Comparison of ENCODE assay signal across 34 cellular contexts in genomic region chr18:71012789-71013188, GRCh38.
A peak's percentile ranks its signal among the peaks of the same experiment; 100 is the strongest.
DNase-seq lines count a peak whose midpoint lies in the region; ATAC-seq, FAIRE-seq and TF ChIP-seq lines count a peak whose summit lies in the region.
"Had no signal": no experiment of that assay in that cellular context is flagged by ENCODE, and none has a peak within 500 bp of the region (broad histone marks: within the 10 kb centered on the region; RNA-seq: fewer than 3 reads in every experiment).

No MANE protein-coding gene starts in this region.

- peak overlapping the region; percentile 14 for H3K4me2 ChIP-seq in endothelial cell of umbilical vein (ENCODE audit: insufficient read depth, low read length)
- H3K4me2 ChIP-seq: A549; BLaER1; BLaER1 treated with 17β-estradiol and CSF1 and Interleukin-3, amounts not matched to agents 10 nM and 100 nM had no signal

- H3K36me3 ChIP-seq in endothelial cell of umbilical vein (ENCODE audit: control insufficient read depth in 2 of 2, extremely low read depth in 1 of 2, insufficient read depth in 2 of 2, low read length in 2 of 2) = no peaks in the 10 kb centered on the region
- H3K36me3 ChIP-seq: BE2C; BLaER1; BLaER1 treated with 17β-estradiol and CSF1 and Interleukin-3, amounts not matched to agents 10 nM and 100 nM had no signal

- no peaks in the 10 kb centered on the region for H4K20me1 ChIP-seq in endothelial cell of umbilical vein (replicated peaks; ENCODE audit: control insufficient read depth, extremely low read depth, insufficient read depth, low read length)
- H4K20me1 ChIP-seq: BLaER1; BLaER1 treated with 17β-estradiol and CSF1 and Interleukin-3, amounts not matched to agents 10 nM and 100 nM had no signal

- H3K4me1 ChIP-seq in endothelial cell of umbilical vein (ENCODE audit: control insufficient read depth, extremely low read depth, insufficient read depth, low read length) = peaks cover 10% of the 10 kb centered on the region
- H3K4me1 ChIP-seq: A549; BE2C; BLaER1; BLaER1 treated with 17β-estradiol and CSF1 and Interleukin-3, amounts not matched to agents 10 nM and 100 nM; Caco-2 had no signal

- CTCF ChIA-PET in endothelial cell of umbilical vein (lab: Charles Lee) = no interaction called here
- CTCF ChIA-PET in activated CD4-positive, alpha-beta memory T cell treated with anti-CD3 and anti-CD28 coated beads, Interleukin-2, amount 10 ng/mL, durations not matched to agents 7 days and 5 days (lab: Charles Lee) = no interaction called here

- H3K9ac ChIP-seq in endothelial cell of umbilical vein (replicated peaks; ENCODE audit: extremely low read depth, insufficient read depth, low read length) = no peak overlapping the region
- H3K9ac ChIP-seq: BLaER1; BLaER1 treated with 17β-estradiol and CSF1 and Interleukin-3, amounts not matched to agents 10 nM and 100 nM had no signal

- no peaks in the 10 kb centered on the region for H3K9me1 ChIP-seq in endothelial cell of umbilical vein (replicated peaks; ENCODE audit: control insufficient read depth, extremely low read depth, insufficient read depth, low read length)

- no peaks in the 10 kb centered on the region for H3K36me3 Mint-ChIP-seq in activated CD4-positive, alpha-beta memory T cell treated with anti-CD3 and anti-CD28 coated beads, Interleukin-2, amount 10 ng/mL, durations not matched to agents 7 days and 5 days (ENCODE audit: low read depth)
- H3K36me3 Mint-ChIP-seq: CD14-positive monocyte; CD4-positive, alpha-beta memory T cell; CD4-positive, CD25-positive, alpha-beta regulatory T cell; CD8-positive, alpha-beta memory T cell; CD8-positive, alpha-beta T cell had no signal

- H2AFZ ChIP-seq in endothelial cell of umbilical vein (ENCODE audit: low read depth, low read length) = no peak overlapping the region

- no peaks in the 10 kb centered on the region for H3K79me2 ChIP-seq in endothelial cell of umbilical vein (ENCODE audit: control insufficient read depth, insufficient read depth, low read length)

- TF ChIP-seq CTCF in endothelial cell of umbilical vein (IDR thresholded peaks at IDR 0.05; ENCODE audit: extremely low read depth in 1 of 2, insufficient read depth in 1 of 2, low read depth in 1 of 2, low read length in 2 of 2) (no peak), fibroblast of pulmonary artery (IDR thresholded peaks at IDR 0.05; ENCODE audit: low read length, missing control alignments) (no peak), GM13977 (IDR thresholded peaks at IDR 0.05; ENCODE audit: extremely low read depth, insufficient read depth, missing control alignments) (no peak)

- no peaks in the 10 kb centered on the region for H3K27me3 Mint-ChIP-seq in activated CD4-positive, alpha-beta memory T cell treated with anti-CD3 and anti-CD28 coated beads, Interleukin-2, amount 10 ng/mL, durations not matched to agents 7 days and 5 days
- H3K27me3 Mint-ChIP-seq: B cell; CD4-positive, alpha-beta memory T cell; CD4-positive, alpha-beta T cell; CD8-positive, alpha-beta memory T cell had no signal

- ATAC-seq in Right ventricle myocardium inferior = no peak
- ATAC-seq: A549; CD8-positive, alpha-beta T cell had no signal

- H3K27ac ChIP-seq in endothelial cell of umbilical vein (ENCODE audit: insufficient read depth, low read depth, low read length) = peak overlapping the region; percentile 46
- H3K27ac ChIP-seq: 22Rv1; A549; BLaER1; BLaER1 treated with 17β-estradiol and CSF1 and Interleukin-3, amounts not matched to agents 10 nM and 100 nM; C4-2B had no signal

- TF ChIP-seq POLR2A in endothelial cell of umbilical vein (IDR thresholded peaks at IDR 0.05; ENCODE audit: low read depth, low read length) = no peak

- intact Hi-C loops in endothelial cell of umbilical vein (cut with micrococcal nuclease) (no loop called here), Right ventricle myocardium inferior (cut with DNase I) (no loop called here)

- H3K9me3 ChIP-seq in endothelial cell of umbilical vein (replicated peaks; ENCODE audit: control insufficient read depth, insufficient read depth, low read length) = no peaks in the 10 kb centered on the region
- H3K9me3 ChIP-seq: A549; BE2C; BLaER1; BLaER1 treated with 17β-estradiol and CSF1 and Interleukin-3, amounts not matched to agents 10 nM and 100 nM; Caco-2 had no signal

- DNase-seq in dermis blood vessel endothelial cell (peak; percentile 47), endothelial cell of umbilical vein (ENCODE audit: low read depth, low spot score) (peak; percentile 60), fibroblast of pulmonary artery (ENCODE audit: low read depth) (peak; percentile 11), GM13977 (ENCODE audit: low spot score) (no peak), Right ventricle myocardium inferior (ENCODE audit: missing footprints) (no peak)
- DNase-seq in activated CD4-positive, alpha-beta memory T cell treated with anti-CD3 and anti-CD28 coated beads, Interleukin-2, amount 10 ng/mL, durations not matched to agents 7 days and 5 days = no peak
- DNase-seq: 8988T; ACHN; AML-193; BE2C; C1 segment of cervical spinal cord; Caco-2; Calu3; CD4-positive, alpha-beta memory T cell; CD4-positive, alpha-beta T cell; CD4-positive, CD25-positive, alpha-beta regulatory T cell; CD8-positive, alpha-beta memory T cell; CD8-positive, alpha-beta T cell; COR-L47; DMS 273 treated with DMSO at 0.1 percent for 48 hours; DMS153; DMS53; DMS79; DMS79 treated with DMSO at 0.1 percent for 48 hours; DND-41; EL had no signal

- no peak overlapping the region for H3K4me3 ChIP-seq in endothelial cell of umbilical vein (replicated peaks in 1 of 3; ENCODE audit: insufficient read depth in 1 of 3, low read depth in 1 of 3, low read length in 3 of 3)
- no peak overlapping the region for H3K4me3 ChIP-seq in fibroblast of pulmonary artery (replicated peaks; ENCODE audit: low read depth, low read length)
- H3K4me3 ChIP-seq: A549; BLaER1; BLaER1 treated with 17β-estradiol and CSF1 and Interleukin-3, amounts not matched to agents 10 nM and 100 nM had no signal

- in situ Hi-C loops in GM13977 (cut with MboI; ENCODE audit: low pct_unique_long_range_greater_than_20kb, low sequenced_read_pairs, unreplicated experiment) = no loop called here

- no peak overlapping the region for H3K27ac Mint-ChIP-seq in activated CD4-positive, alpha-beta memory T cell treated with anti-CD3 and anti-CD28 coated beads, Interleukin-2, amount 10 ng/mL, durations not matched to agents 7 days and 5 days
- H3K27ac Mint-ChIP-seq: B cell; CD14-positive monocyte; CD4-positive, alpha-beta memory T cell; CD4-positive, alpha-beta T cell; CD4-positive, CD25-positive, alpha-beta regulatory T cell; CD8-positive, alpha-beta memory T cell; CD8-positive, alpha-beta T cell had no signal

- no peaks in the 10 kb centered on the region for H3K27me3 ChIP-seq in endothelial cell of umbilical vein (ENCODE audit: control insufficient read depth in 2 of 2, insufficient read depth in 2 of 2, low read length in 2 of 2)
- H3K27me3 ChIP-seq: BE2C; BLaER1; BLaER1 treated with 17β-estradiol and CSF1 and Interleukin-3, amounts not matched to agents 10 nM and 100 nM had no signal

- no peaks in the 10 kb centered on the region for H3K4me1 Mint-ChIP-seq in activated CD4-positive, alpha-beta memory T cell treated with anti-CD3 and anti-CD28 coated beads, Interleukin-2, amount 10 ng/mL, durations not matched to agents 7 days and 5 days
- H3K4me1 Mint-ChIP-seq: B cell; CD14-positive monocyte; CD4-positive, alpha-beta memory T cell; CD4-positive, CD25-positive, alpha-beta regulatory T cell; CD8-positive, alpha-beta memory T cell had no signal

- peak; percentile 77 for FAIRE-seq in endothelial cell of umbilical vein (lab: Jason Lieb, UNC)
- FAIRE-seq: A204.1, A549 had no signal

- H3K9me3 Mint-ChIP-seq in activated CD4-positive, alpha-beta memory T cell treated with anti-CD3 and anti-CD28 coated beads, Interleukin-2, amount 10 ng/mL, durations not matched to agents 7 days and 5 days = no peaks in the 10 kb centered on the region

- dilution Hi-C loops in endothelial cell of umbilical vein (cut with MboI; ENCODE audit: extremely low pct_ligation_motif_present, low sequenced_read_pairs) = no loop called here

- BruUV-seq in endothelial cell of umbilical vein (replicated peaks; lab: Mats Ljungman, UMichigan) = no TSS peak

- POLR2A ChIA-PET in endothelial cell of umbilical vein (lab: Charles Lee) = no interaction called here
- POLR2A ChIA-PET in activated CD4-positive, alpha-beta memory T cell treated with anti-CD3 and anti-CD28 coated beads, Interleukin-2, amount 10 ng/mL, durations not matched to agents 7 days and 5 days (lab: Charles Lee) = no interaction called here

- no peak overlapping the region for H3K4me3 Mint-ChIP-seq in activated CD4-positive, alpha-beta memory T cell treated with anti-CD3 and anti-CD28 coated beads, Interleukin-2, amount 10 ng/mL, durations not matched to agents 7 days and 5 days
- H3K4me3 Mint-ChIP-seq: B cell; CD14-positive monocyte; CD4-positive, alpha-beta memory T cell; CD4-positive, alpha-beta T cell; CD4-positive, CD25-positive, alpha-beta regulatory T cell; CD8-positive, alpha-beta memory T cell; CD8-positive, alpha-beta T cell had no signal

TF ChIP-seq in endothelial cell of umbilical vein, 7 proteins besides CTCF, POLR2A, EP300 and RAD21:
- TF ChIP-seq, protein P1, sequence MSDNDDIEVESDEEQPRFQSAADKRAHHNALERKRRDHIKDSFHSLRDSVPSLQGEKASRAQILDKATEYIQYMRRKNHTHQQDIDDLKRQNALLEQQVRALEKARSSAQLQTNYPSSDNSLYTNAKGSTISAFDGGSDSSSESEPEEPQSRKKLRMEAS (IDR thresholded peaks at IDR 0.05; ENCODE audit: insufficient read depth, insufficient read length) = no peak
- TF ChIP-seq EZH2 (IDR thresholded peaks at IDR 0.05; ENCODE audit: borderline replicate concordance, low read depth, low read length, severe bottlenecking) = no peak
- peak; percentile 40 for TF ChIP-seq JUN (IDR thresholded peaks at IDR 0.05; ENCODE audit: borderline replicate concordance, insufficient read depth, insufficient read length, low read depth)
- TF ChIP-seq FOS (IDR thresholded peaks at IDR 0.05; ENCODE audit: borderline replicate concordance, insufficient read depth, low read length) = peak; percentile 60
- TF ChIP-seq GATA2 (IDR thresholded peaks at IDR 0.05; ENCODE audit: insufficient read depth, insufficient read length, low read depth, low read length) = peak; percentile 45
- no peak for TF ChIP-seq POLR2AphosphoS5 (IDR thresholded peaks at IDR 0.05; ENCODE audit: insufficient read depth, low read depth, low read length)
- TF ChIP-seq MYC (IDR thresholded peaks at IDR 0.05; ENCODE audit: low read depth, low read length) = no peak
TF ChIP-seq in endothelial cell of umbilical vein: peak in this region for 3.

Comparison
In these comparisons a context has a peak if more than half of its experiments do, and no peak if none do; other contexts are left out.
1. DNase-seq: peak in dermis blood vessel endothelial cell (single experiment), endothelial cell of umbilical vein (single experiment) and fibroblast of pulmonary artery (single experiment); none in GM13977 (single experiment), activated CD4-positive, alpha-beta memory T cell treated with anti-CD3 and anti-CD28 coated beads, Interleukin-2, amount 10 ng/mL, durations not matched to agents 7 days and 5 days (single experiment) and Right ventricle myocardium inferior (single experiment).